Comparison of ENCODE assay signal across 8 cellular contexts in genomic region chr2:206164261-206164862, GRCh38. TPM values are rescaled to one million over a fixed set of nuclear protein-coding genes. Genes with fewer than 3 reads are reported as not detected.
DNase-seq lines count a peak whose midpoint lies in the region; ATAC-seq and TF ChIP-seq lines count a peak whose summit lies in the region.

No MANE protein-coding gene starts in this region.

- H3K4me3 ChIP-seq in sigmoid colon = no peak overlapping the region

- no peak for ATAC-seq in activated CD8-positive, alpha-beta memory T cell treated with anti-CD3 and anti-CD28 coated beads, Interleukin-2, amount 10 ng/mL, durations not matched to agents 7 days and 5 days
- ATAC-seq in GM21367 (IDR thresholded peaks at IDR 0.05; ENCODE audit: unreplicated experiment) = no peak
- ATAC-seq in GM21528 (IDR thresholded peaks at IDR 0.05; ENCODE audit: low FRiP score, unreplicated experiment) = no peak

- no peaks in the 10 kb centered on the region for H3K9me3 Mint-ChIP-seq in activated CD8-positive, alpha-beta memory T cell treated with anti-CD3 and anti-CD28 coated beads, Interleukin-2, amount 10 ng/mL, durations not matched to agents 7 days and 5 days (ENCODE audit: low read depth)

- CTCF ChIA-PET in activated CD8-positive, alpha-beta memory T cell treated with anti-CD3 and anti-CD28 coated beads, Interleukin-2, amount 10 ng/mL, durations not matched to agents 7 days and 5 days (lab: Charles Lee) = interaction anchor here (1.0 to 2.0 kb wide), 5 partner anchors 11 to 78 kb away, joined by 3 to 4 read pairs (median 3); partner anchors contain the start of gene INO80D

- H3K27me3 Mint-ChIP-seq in activated CD8-positive, alpha-beta memory T cell treated with anti-CD3 and anti-CD28 coated beads, Interleukin-2, amount 10 ng/mL, durations not matched to agents 7 days and 5 days = no peaks in the 10 kb centered on the region

- peaks cover 0 to 42% (median 23%) of the 10 kb centered on the region in 4 donors for H3K36me3 ChIP-seq in sigmoid colon

- H3K4me1 ChIP-seq in sigmoid colon = peaks cover 0 to 13% (median 11%) of the 10 kb centered on the region in 4 donors

- peaks cover 51% of the 10 kb centered on the region for H3K36me3 Mint-ChIP-seq in activated CD8-positive, alpha-beta memory T cell treated with anti-CD3 and anti-CD28 coated beads, Interleukin-2, amount 10 ng/mL, durations not matched to agents 7 days and 5 days

- H3K9me3 ChIP-seq in sigmoid colon = no peaks in the 10 kb centered on the region

- WGBS in sigmoid colon, 2 donors = 63 to 70% methylated on average over 2 of the region's 2 CpGs

- no peak for TF ChIP-seq POLR2A in sigmoid colon (IDR thresholded peaks at IDR 0.05)

- TF ChIP-seq EP300 in sigmoid colon (IDR thresholded peaks at IDR 0.05) = no peak

- intact Hi-C loops in sigmoid colon (cut with DNase I) = no loop called here

- no peak overlapping the region for H3K27ac ChIP-seq in sigmoid colon

- peaks cover 31% of the 10 kb centered on the region for H3K4me1 Mint-ChIP-seq in activated CD8-positive, alpha-beta memory T cell treated with anti-CD3 and anti-CD28 coated beads, Interleukin-2, amount 10 ng/mL, durations not matched to agents 7 days and 5 days

- DNase-seq in activated CD8-positive, alpha-beta memory T cell treated with anti-CD3 and anti-CD28 coated beads, Interleukin-2, amount 10 ng/mL, durations not matched to agents 7 days and 5 days = peak; percentile 43
- no peak for DNase-seq in activated CD8-positive, alpha-beta memory T cell treated with anti-CD3 and anti-CD28 coated beads, Interleukin-2, amount 50 U/mL, for 4 hours
- DNase-seq in activated CD4-positive, alpha-beta T cell treated with anti-CD3 and anti-CD28 coated beads for 48 hours = peak; percentile 17
- peak; percentile 10 for DNase-seq in germinal center (ENCODE audit: low spot score)
- DNase-seq in sigmoid colon = no peak

- no peak overlapping the region for H3K27ac Mint-ChIP-seq in activated CD8-positive, alpha-beta memory T cell treated with anti-CD3 and anti-CD28 coated beads, Interleukin-2, amount 10 ng/mL, durations not matched to agents 7 days and 5 days

- H3K4me3 Mint-ChIP-seq in activated CD8-positive, alpha-beta memory T cell treated with anti-CD3 and anti-CD28 coated beads, Interleukin-2, amount 10 ng/mL, durations not matched to agents 7 days and 5 days = no peak overlapping the region

- H3K27me3 ChIP-seq in sigmoid colon = no peaks in the 10 kb centered on the region

- peak; percentile 72 for TF ChIP-seq CTCF in LNCAP (IDR thresholded peaks at IDR 0.05)
- TF ChIP-seq CTCF in sigmoid colon (IDR thresholded peaks at IDR 0.05) = peak; percentile 21 to 76 (median 64)

RNA-seq across cellular contexts. Expression of gene EEF1B2, which starts 4.7 kb away (rescaled TPM):
- total RNA-seq in activated CD8-positive, alpha-beta memory T cell treated with anti-CD3 and anti-CD28 coated beads, Interleukin-2, amount 10 ng/mL, durations not matched to agents 7 days and 5 days = 100 to 1,000 TPM; 417 to 565 TPM
- 100 to 1,000 TPM; 227 to 680 (median 448) TPM for total RNA-seq in sigmoid colon
- 1,000 to 10,000 TPM in 1 of 3 donors, 100 to 1,000 TPM in 2; 646 to 1,024 (median 948) TPM for polyA plus RNA-seq in sigmoid colon

RNA-seq across cellular contexts. Expression of gene NDUFS1, which starts 5.1 kb away (rescaled TPM):
- 10 to 100 TPM; 58.2 to 82.1 TPM for total RNA-seq in activated CD8-positive, alpha-beta memory T cell treated with anti-CD3 and anti-CD28 coated beads, Interleukin-2, amount 10 ng/mL, durations not matched to agents 7 days and 5 days
- 100 to 1,000 TPM in 2 of 4 donors, 10 to 100 TPM in 2; 69.5 to 109 (median 97.1) TPM for total RNA-seq in sigmoid colon
- 10 to 100 TPM; 46.6 to 66.6 (median 48.6) TPM for polyA plus RNA-seq in sigmoid colon

Comparison
In these comparisons a context has a peak if more than half of its experiments do, and no peak if none do; other contexts are left out.
1. DNase-seq: peak in activated CD8-positive, alpha-beta memory T cell treated with anti-CD3 and anti-CD28 coated beads, Interleukin-2, amount 10 ng/mL, durations not matched to agents 7 days and 5 days (single experiment), activated CD4-positive, alpha-beta T cell treated with anti-CD3 and anti-CD28 coated beads for 48 hours (single experiment) and germinal center (single experiment); none in activated CD8-positive, alpha-beta memory T cell treated with anti-CD3 and anti-CD28 coated beads, Interleukin-2, amount 50 U/mL, for 4 hours (single experiment) and sigmoid colon (single experiment).